ENCODE assay signal across 16 cellular contexts in genomic region chr10:48232717-48233447, GRCh38. TPM values are rescaled to one million over a fixed set of nuclear protein-coding genes. Genes with fewer than 3 reads are reported as not detected.
A peak's percentile ranks its signal among the peaks of the same experiment; 100 is the strongest.
DNase-seq lines count a peak whose midpoint lies in the region; ATAC-seq and TF ChIP-seq lines count a peak whose summit lies in the region.
"Had no signal": no experiment of that assay in that cellular context is flagged by ENCODE, and none has a peak within 500 bp of the region (broad histone marks: within the 10 kb centered on the region; RNA-seq: fewer than 3 reads in every experiment).

No MANE protein-coding gene starts in this region.

- no peak overlapping the region for H3K27ac Mint-ChIP-seq in activated CD8-positive, alpha-beta memory T cell treated with anti-CD3 and anti-CD28 coated beads, Interleukin-2, amount 10 ng/mL, durations not matched to agents 7 days and 5 days
- no peak overlapping the region for H3K27ac Mint-ChIP-seq in activated T-helper 1 cell treated with anti-CD3 and anti-CD28 coated beads, Interleukin-12 subunit alpha, Interleukin-12 subunit beta, Interleukin-2, Interleukin-4 antibody, amounts not matched to agents 30 ng/mL and 10 ng/mL and 1 ng/mL, durations not matched to agents 14 hours and 24 hours and 36 hours
- H3K27ac Mint-ChIP-seq: B cell; CD8-positive, alpha-beta memory T cell had no signal

- intact Hi-C loops in activated T-helper 1 cell treated with anti-CD3 and anti-CD28 coated beads, Interleukin-12 subunit alpha, Interleukin-12 subunit beta, Interleukin-2, Interleukin-4 antibody, amounts not matched to agents 30 ng/mL and 10 ng/mL and 1 ng/mL, durations not matched to agents 14 hours and 24 hours and 36 hours (cut with micrococcal nuclease): no loop called here

- CTCF ChIA-PET in activated CD8-positive, alpha-beta memory T cell treated with anti-CD3 and anti-CD28 coated beads, Interleukin-2, amount 10 ng/mL, durations not matched to agents 7 days and 5 days (lab: Charles Lee): no interaction called here

- H3K4me1 Mint-ChIP-seq in activated CD8-positive, alpha-beta memory T cell treated with anti-CD3 and anti-CD28 coated beads, Interleukin-2, amount 10 ng/mL, durations not matched to agents 7 days and 5 days: peaks cover 5% of the 10 kb centered on the region
- no peaks in the 10 kb centered on the region for H3K4me1 Mint-ChIP-seq in activated T-helper 1 cell treated with anti-CD3 and anti-CD28 coated beads, Interleukin-12 subunit alpha, Interleukin-12 subunit beta, Interleukin-2, Interleukin-4 antibody, amounts not matched to agents 30 ng/mL and 10 ng/mL and 1 ng/mL, durations not matched to agents 14 hours and 24 hours and 36 hours (ENCODE audit: low read depth)
- H3K4me1 Mint-ChIP-seq: CD14-positive monocyte; CD8-positive, alpha-beta memory T cell had no signal

- no peak for TF ChIP-seq CTCF in VCaP (conservative IDR thresholded peaks at IDR 0.05)

- no peak overlapping the region for H3K4me3 Mint-ChIP-seq in activated CD8-positive, alpha-beta memory T cell treated with anti-CD3 and anti-CD28 coated beads, Interleukin-2, amount 10 ng/mL, durations not matched to agents 7 days and 5 days
- no peak overlapping the region for H3K4me3 Mint-ChIP-seq in activated T-helper 1 cell treated with anti-CD3 and anti-CD28 coated beads, Interleukin-12 subunit alpha, Interleukin-12 subunit beta, Interleukin-2, Interleukin-4 antibody, amounts not matched to agents 30 ng/mL and 10 ng/mL and 1 ng/mL, durations not matched to agents 14 hours and 24 hours and 36 hours
- H3K4me3 Mint-ChIP-seq: B cell, CD14-positive monocyte had no signal

- peaks cover 20% of the 10 kb centered on the region for H3K27me3 Mint-ChIP-seq in activated CD8-positive, alpha-beta memory T cell treated with anti-CD3 and anti-CD28 coated beads, Interleukin-2, amount 10 ng/mL, durations not matched to agents 7 days and 5 days
- peaks cover 8% of the 10 kb centered on the region for H3K27me3 Mint-ChIP-seq in activated T-helper 1 cell treated with anti-CD3 and anti-CD28 coated beads, Interleukin-12 subunit alpha, Interleukin-12 subunit beta, Interleukin-2, Interleukin-4 antibody, amounts not matched to agents 30 ng/mL and 10 ng/mL and 1 ng/mL, durations not matched to agents 14 hours and 24 hours and 36 hours (ENCODE audit: insufficient read depth)

- H3K9me3 Mint-ChIP-seq in activated CD8-positive, alpha-beta memory T cell treated with anti-CD3 and anti-CD28 coated beads, Interleukin-2, amount 10 ng/mL, durations not matched to agents 7 days and 5 days (ENCODE audit: low read depth): no peaks in the 10 kb centered on the region
- H3K9me3 Mint-ChIP-seq in activated T-helper 1 cell treated with anti-CD3 and anti-CD28 coated beads, Interleukin-12 subunit alpha, Interleukin-12 subunit beta, Interleukin-2, Interleukin-4 antibody, amounts not matched to agents 30 ng/mL and 10 ng/mL and 1 ng/mL, durations not matched to agents 14 hours and 24 hours and 36 hours: no peaks in the 10 kb centered on the region
- H3K9me3 Mint-ChIP-seq: CD14-positive monocyte had no signal

- DNase-seq in activated CD8-positive, alpha-beta memory T cell treated with anti-CD3 and anti-CD28 coated beads, Interleukin-2, amount 10 ng/mL, durations not matched to agents 7 days and 5 days: peak; percentile 31
- DNase-seq in activated CD8-positive, alpha-beta memory T cell treated with anti-CD3 and anti-CD28 coated beads, Interleukin-2, amount 50 U/mL, for 4 hours: no peak
- DNase-seq in islet precursor cell: peak; percentile 40
- DNase-seq in ureter (ENCODE audit: low spot score): peak; percentile 14
- DNase-seq in activated T-helper 1 cell treated with anti-CD3 and anti-CD28 coated beads, Interleukin-12 subunit alpha, Interleukin-12 subunit beta, Interleukin-2, Interleukin-4 antibody, amounts not matched to agents 30 ng/mL and 10 ng/mL and 1 ng/mL, durations not matched to agents 14 hours and 24 hours and 36 hours (ENCODE audit: low spot score): no peak
- DNase-seq in cerebellar nuclear complex (lab: John Stamatoyannopoulos, UW): no peak
- DNase-seq: CD8-positive, alpha-beta memory T cell; DND-41; GDM1 had no signal

- peak overlapping the region; percentile 49 for H3K27ac ChIP-seq in VCaP

- no peaks in the 10 kb centered on the region for H3K36me3 Mint-ChIP-seq in activated CD8-positive, alpha-beta memory T cell treated with anti-CD3 and anti-CD28 coated beads, Interleukin-2, amount 10 ng/mL, durations not matched to agents 7 days and 5 days
- H3K36me3 Mint-ChIP-seq in activated T-helper 1 cell treated with anti-CD3 and anti-CD28 coated beads, Interleukin-12 subunit alpha, Interleukin-12 subunit beta, Interleukin-2, Interleukin-4 antibody, amounts not matched to agents 30 ng/mL and 10 ng/mL and 1 ng/mL, durations not matched to agents 14 hours and 24 hours and 36 hours (ENCODE audit: low read depth): no peaks in the 10 kb centered on the region
- H3K36me3 Mint-ChIP-seq: CD14-positive monocyte; CD8-positive, alpha-beta memory T cell had no signal

- no peak for ATAC-seq in activated CD8-positive, alpha-beta memory T cell treated with anti-CD3 and anti-CD28 coated beads, Interleukin-2, amount 10 ng/mL, durations not matched to agents 7 days and 5 days
- ATAC-seq in GM19467 (IDR thresholded peaks at IDR 0.05; ENCODE audit: unreplicated experiment): no peak

RNA-seq across cellular contexts. Expression of gene FRMPD2, which starts 41.6 kb away (rescaled TPM):
- total RNA-seq in activated CD8-positive, alpha-beta memory T cell treated with anti-CD3 and anti-CD28 coated beads, Interleukin-2, amount 10 ng/mL, durations not matched to agents 7 days and 5 days: not detected
- 3.4 TPM for total RNA-seq in ureter
- total RNA-seq in activated T-helper 1 cell treated with anti-CD3 and anti-CD28 coated beads, Interleukin-12 subunit alpha, Interleukin-12 subunit beta, Interleukin-2, Interleukin-4 antibody, amounts not matched to agents 30 ng/mL and 10 ng/mL and 1 ng/mL, durations not matched to agents 14 hours and 24 hours and 36 hours: not detected in 2 replicates
- total RNA-seq: A172; B cell; Caco-2; CD8-positive, alpha-beta memory T cell; H4 had no signal

Comparison
In these comparisons a context has a peak if more than half of its experiments do, and no peak if none do; other contexts are left out.
1. DNase-seq: peak in activated CD8-positive, alpha-beta memory T cell treated with anti-CD3 and anti-CD28 coated beads, Interleukin-2, amount 10 ng/mL, durations not matched to agents 7 days and 5 days (single experiment), islet precursor cell (single experiment) and ureter (single experiment); none in activated CD8-positive, alpha-beta memory T cell treated with anti-CD3 and anti-CD28 coated beads, Interleukin-2, amount 50 U/mL, for 4 hours (single experiment), activated T-helper 1 cell treated with anti-CD3 and anti-CD28 coated beads, Interleukin-12 subunit alpha, Interleukin-12 subunit beta, Interleukin-2, Interleukin-4 antibody, amounts not matched to agents 30 ng/mL and 10 ng/mL and 1 ng/mL, durations not matched to agents 14 hours and 24 hours and 36 hours (single experiment) and cerebellar nuclear complex (0 of 2).